Comparison of ENCODE assay signal across 18 cellular contexts in the genomic region with DNA sequence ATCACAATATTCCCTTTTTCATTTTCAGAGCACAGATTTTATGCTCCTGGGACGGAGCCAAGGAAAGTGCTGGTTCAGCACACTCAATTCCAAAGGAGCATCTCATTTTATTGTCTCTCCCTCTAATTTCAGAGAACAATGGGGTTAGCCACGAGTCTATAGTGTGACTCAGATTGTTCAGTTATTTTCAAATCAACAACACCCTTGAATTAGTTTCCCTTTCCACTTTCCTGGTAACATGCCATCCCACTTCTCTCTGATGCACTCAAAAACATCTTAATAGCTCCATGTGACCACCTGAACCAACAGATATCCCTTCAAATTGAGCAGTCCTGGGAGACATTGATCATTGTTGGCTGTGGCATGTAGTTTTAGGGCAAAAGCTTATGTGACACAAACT.
"Had no signal": no experiment of that assay in that cellular context is flagged by ENCODE, and none has a peak within 500 bp of the region (broad histone marks: within the 10 kb centered on the region; RNA-seq: fewer than 3 reads in every experiment).

No MANE protein-coding gene starts in this region.

- H3K27me3 ChIP-seq: colonic mucosa, right atrium auricular region, suprapubic skin had no signal

- H3K4me1 Mint-ChIP-seq: memory B cell had no signal

- H3K36me3 ChIP-seq: colonic mucosa, right atrium auricular region, suprapubic skin had no signal

- DNase-seq: activated CD4-positive, alpha-beta T cell treated with anti-CD3 and anti-CD28 coated beads for 48 hours; activated CD8-positive, alpha-beta memory T cell treated with anti-CD3 and anti-CD28 coated beads for 24 hours; activated naive CD4-positive, alpha-beta T cell treated with Interleukin-2 at 50 U/mL for 16 hours; caudate nucleus; colonic mucosa; effector CD4-positive, alpha-beta T cell; nucleus accumbens; small intestine; stimulated activated CD4-positive, alpha-beta T cell treated with anti-CD3 and anti-CD28 coated beads, Interleukin-4, amount 100 ng/mL, for 24 hours; stimulated activated CD8-positive, alpha-beta memory T cell treated with anti-CD3 and anti-CD28 coated beads, Interleukin-4, amount 100 ng/mL, for 48 hours; stimulated activated naive CD4-positive, alpha-beta T cell treated with Interleukin-2 at 50 U/mL for 16 hours; T-helper 2 cell; trophoblast cell had no signal

- H3K9me3 ChIP-seq: colonic mucosa, right atrium auricular region, suprapubic skin had no signal

- H3K4me3 Mint-ChIP-seq: memory B cell; natural killer cell treated with Interleukin-12 subunit alpha and Interleukin-12 subunit beta and Interleukin-15 and Interleukin-18, amount 100 ng/mL, for 72 hours; WTC11 had no signal

- H3K36me3 Mint-ChIP-seq: memory B cell; natural killer cell treated with Interleukin-12 subunit alpha and Interleukin-12 subunit beta and Interleukin-15 and Interleukin-18, amount 100 ng/mL, for 72 hours; WTC11 had no signal

- H3K4me3 ChIP-seq: colonic mucosa, right atrium auricular region, suprapubic skin had no signal

- H3K9me3 Mint-ChIP-seq: memory B cell; natural killer cell treated with Interleukin-12 subunit alpha and Interleukin-12 subunit beta and Interleukin-15 and Interleukin-18, amount 100 ng/mL, for 72 hours had no signal

- H3K27ac ChIP-seq: colonic mucosa, right atrium auricular region, suprapubic skin had no signal

- H3K4me1 ChIP-seq: colonic mucosa, right atrium auricular region had no signal

- H3K27ac Mint-ChIP-seq: memory B cell; natural killer cell treated with Interleukin-12 subunit alpha and Interleukin-12 subunit beta and Interleukin-15 and Interleukin-18, amount 100 ng/mL, for 72 hours; WTC11 had no signal
